ENCODE assay signal across 8 cellular contexts in the genomic region with DNA sequence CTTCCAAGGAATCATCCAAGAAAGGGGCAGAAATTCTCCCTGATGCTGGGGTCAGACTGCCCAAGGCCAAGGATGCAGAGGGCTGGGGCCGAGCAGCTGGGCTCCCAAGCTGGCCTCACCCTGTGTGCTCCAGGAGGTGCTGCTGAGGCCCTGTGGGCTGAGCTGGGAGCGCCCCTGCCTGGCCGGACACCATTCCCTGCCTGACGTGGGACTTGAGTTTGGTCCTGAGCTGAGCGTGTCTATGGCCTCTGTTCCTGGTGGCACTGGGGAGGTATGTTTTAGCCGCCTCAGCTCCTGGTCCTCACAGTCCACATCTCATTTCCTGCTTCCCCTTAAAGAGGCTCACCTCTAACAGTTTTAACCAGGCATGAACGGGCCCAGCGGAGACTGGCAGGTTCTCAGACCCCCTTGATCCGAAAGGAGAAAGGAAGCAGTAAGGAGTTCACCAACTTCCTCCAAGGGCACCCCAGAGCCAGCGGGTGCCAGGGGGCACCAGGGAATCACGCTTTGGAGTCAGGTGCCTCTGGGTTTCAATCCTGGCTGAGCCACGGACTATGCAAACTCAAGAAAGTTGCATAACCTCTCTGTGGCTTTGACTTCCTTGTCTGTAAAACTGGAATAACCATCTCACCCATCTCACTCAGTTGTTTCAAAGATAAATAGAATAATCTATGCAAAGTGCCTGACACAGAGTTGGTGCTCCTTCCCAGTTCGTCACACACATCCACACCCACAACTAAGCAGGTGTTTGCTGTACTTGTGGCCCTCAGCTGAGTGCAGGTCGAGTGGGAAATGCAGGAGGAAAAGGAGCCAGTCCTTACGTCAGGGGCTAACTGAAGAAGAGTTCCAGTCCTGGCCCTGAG. TPM values are rescaled to one million over a fixed set of nuclear protein-coding genes. Genes with fewer than 3 reads are reported as not detected.
DNase-seq lines count a peak whose midpoint lies in the region; ATAC-seq and TF ChIP-seq lines count a peak whose summit lies in the region.

No MANE protein-coding gene starts in this region.

- TF ChIP-seq CTCF in AG04449 (IDR thresholded peaks at IDR 0.05; ENCODE audit: insufficient read depth, low read length, missing control alignments) (peak; percentile 29), OCI-LY1 (IDR thresholded peaks at IDR 0.05; ENCODE audit: low read length) (peak; percentile 20; the same call in 1 of the 2 replicates), left ventricle myocardium inferior (IDR thresholded peaks at IDR 0.05; ENCODE audit: borderline replicate concordance) (peak; percentile 53), dorsolateral prefrontal cortex (IDR thresholded peaks at IDR 0.05 in 54 of 56, conservative IDR thresholded peaks at IDR 0.05 in 2 of 56; ENCODE audit: low read depth in 1 of 56, partially characterized antibody in 56 of 56) (peak in 4 of 56 donors; percentile 8 to 17 (median 10))

- H3K4me1 ChIP-seq in OCI-LY1 (ENCODE audit: insufficient read depth, low read length, severe bottlenecking) (no peaks in the 10 kb centered on the region), left ventricle myocardium inferior (peaks cover 43% of the 10 kb centered on the region)

- no peak overlapping the region for H3K9ac ChIP-seq in OCI-LY1 (ENCODE audit: low read length)

- H4K20me1 ChIP-seq in OCI-LY1 (ENCODE audit: insufficient read depth, low read length), result no peaks in the 10 kb centered on the region

- peaks cover 3% of the 10 kb centered on the region; the same call in 1 of the 2 replicates for H3K27me3 ChIP-seq in OCI-LY1 (ENCODE audit: insufficient read depth, low read length)
- no peaks in the 10 kb centered on the region for H3K27me3 ChIP-seq in left ventricle myocardium inferior (ENCODE audit: low read depth)
- no peaks in the 10 kb centered on the region for H3K27me3 ChIP-seq in dorsolateral prefrontal cortex

- DNase-seq in AG04449 (ENCODE audit: low read depth, low spot score), result no peak
- DNase-seq in left ventricle myocardium inferior, result no peak
- DNase-seq in dorsolateral prefrontal cortex, result no peak
- DNase-seq in A172 (ENCODE audit: low spot score), result no peak
- no peak for DNase-seq in NCI-H774 (lab: John Stamatoyannopoulos, UW)

- H3K27ac ChIP-seq in OCI-LY1 (ENCODE audit: low read depth, low read length, poor library complexity, severe bottlenecking), result no peak overlapping the region
- H3K27ac ChIP-seq in left ventricle myocardium inferior (replicated peaks), result peak overlapping the region; percentile 32
- H3K27ac ChIP-seq in dorsolateral prefrontal cortex, result peak overlapping the region in 1 of 59 donors; percentile 50

- CTCF ChIA-PET in AG04449 (lab: Yijun Ruan, JAX), result interaction anchor here (0.9 to 3.2 kb wide), 10 partner anchors 9 to 422 kb away, joined by 3 to 12 read pairs (median 4); no protein-coding TSS in a partner anchor

- H3K9me3 ChIP-seq in OCI-LY1 (ENCODE audit: low read length), result no peaks in the 10 kb centered on the region
- no peaks in the 10 kb centered on the region for H3K9me3 ChIP-seq in left ventricle myocardium inferior (replicated peaks)

- H3K79me2 ChIP-seq in OCI-LY1 (ENCODE audit: insufficient read depth, low read length), result no peaks in the 10 kb centered on the region

- no peaks in the 10 kb centered on the region for H3K9me2 ChIP-seq in OCI-LY1 (ENCODE audit: low read depth, low read length)

- H3F3A ChIP-seq in OCI-LY1 (ENCODE audit: insufficient read depth, low read length), result no peaks in the 10 kb centered on the region

- no peak overlapping the region for H3K4me2 ChIP-seq in OCI-LY1 (ENCODE audit: low read length)

- ATAC-seq in GM19328 (IDR thresholded peaks at IDR 0.05; ENCODE audit: unreplicated experiment), result peak; percentile 73
- no peak for ATAC-seq in GM18520 (IDR thresholded peaks at IDR 0.05; ENCODE audit: unreplicated experiment)

- H3K4me3 ChIP-seq in AG04449 (ENCODE audit: low read depth, low read length) (no peak overlapping the region), OCI-LY1 (ENCODE audit: low read depth, low read length, poor library complexity, severe bottlenecking) (no peak overlapping the region), left ventricle myocardium inferior (no peak overlapping the region), dorsolateral prefrontal cortex (no peak overlapping the region)

- H3K36me3 ChIP-seq in OCI-LY1 (ENCODE audit: insufficient read depth, low read length) (no peaks in the 10 kb centered on the region), left ventricle myocardium inferior (no peaks in the 10 kb centered on the region)

- H2AFZ ChIP-seq in OCI-LY1 (ENCODE audit: low read length), result no peak overlapping the region

- POLR2A ChIA-PET in AG04449 (lab: Yijun Ruan, JAX), result interaction anchor here (0.6 kb wide), 1 partner anchor 354 kb away, joined by 3 read pairs; no protein-coding TSS in a partner anchor

- intact Hi-C loops in left ventricle myocardium inferior (cut with micrococcal nuclease), result loop anchor here (5.0 to 10.0 kb wide), 2 partner anchors 167 to 239 kb away; no protein-coding TSS in a partner anchor
- intact Hi-C loops in dorsolateral prefrontal cortex (cut with DNase I), result loop anchor here (5.0 to 10.0 kb wide), 3 partner anchors 167 to 421 kb away; no protein-coding TSS in a partner anchor

RNA-seq across cellular contexts. Expression of a gene that starts 48.6 kb away (rescaled TPM):
- not detected for total RNA-seq in left ventricle myocardium inferior
- total RNA-seq in dorsolateral prefrontal cortex, result 10 to 100 TPM in 105 of 120 experiments, 1 to 10 TPM in 15; 6.0 to 32.3 (median 13.4) TPM
- 10.7 and 24.9 TPM in 2 replicates for total RNA-seq in A172 (2014; rRNA removed; shearing (Covaris generic))
